ENCODE assay signal across 8 cellular contexts in the genomic region with DNA sequence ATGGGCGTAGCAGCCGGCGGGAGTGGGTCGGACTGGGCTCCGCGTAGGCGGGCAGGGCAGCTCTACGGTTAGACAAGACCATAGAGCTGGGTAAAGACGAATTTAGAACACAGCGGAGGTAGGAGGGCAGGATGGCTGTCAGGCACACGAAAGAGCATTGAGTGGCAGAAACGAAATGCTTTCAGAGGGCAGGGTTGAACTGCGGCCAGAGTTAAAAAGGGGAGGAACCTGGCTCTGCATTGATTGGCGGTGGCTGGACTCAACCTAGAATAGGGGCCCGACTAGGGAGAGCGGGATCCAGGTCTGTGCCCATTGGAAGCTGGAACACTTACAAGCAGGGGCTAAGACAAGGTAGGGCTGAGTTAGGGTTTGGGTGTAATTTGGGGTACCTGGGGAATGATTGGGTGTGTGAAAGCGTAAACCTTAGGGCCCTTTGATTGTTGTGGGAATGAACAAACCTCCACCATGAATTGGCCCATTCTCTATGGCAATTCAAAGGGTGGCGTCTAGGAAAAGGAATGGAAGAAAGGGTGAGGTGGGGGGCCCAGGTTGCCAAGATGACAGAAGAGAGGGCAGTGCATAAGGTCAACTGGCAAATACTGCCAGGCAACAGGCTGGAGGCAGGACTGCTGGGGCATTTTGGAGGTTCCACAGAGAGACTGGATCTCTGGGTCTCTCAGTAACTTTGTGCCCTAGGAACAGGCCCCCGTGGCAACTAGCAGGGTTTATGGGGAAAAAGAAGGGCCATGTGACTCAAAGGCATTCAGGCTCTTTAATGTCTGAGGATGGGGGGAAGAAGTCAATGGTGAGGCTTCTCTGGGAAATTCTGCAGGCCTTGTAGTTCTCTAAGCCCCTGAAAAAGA. TPM values are rescaled to one million over a fixed set of nuclear protein-coding genes. Genes with fewer than 3 reads are reported as not detected.
DNase-seq lines count a peak whose midpoint lies in the region; ATAC-seq and TF ChIP-seq lines count a peak whose summit lies in the region.

No MANE protein-coding gene starts in this region.

- intact Hi-C loops in Right ventricle myocardium inferior (cut with DNase I) = loop anchor here (10.0 kb wide), 3 partner anchors 144 to 374 kb away; a partner anchor contains a TSS
- intact Hi-C loops in uterus (cut with DNase I; ENCODE audit: low total_unique reads) = no loop called here

- TF ChIP-seq CTCF in cardiac muscle cell (IDR thresholded peaks at IDR 0.05; ENCODE audit: low read depth, low read length) = no peak
- no peak for TF ChIP-seq CTCF in astrocyte of the spinal cord (IDR thresholded peaks at IDR 0.05; ENCODE audit: low read depth, low read length)
- no peak for TF ChIP-seq CTCF in uterus (IDR thresholded peaks at IDR 0.05)

- peak in 1 of 2 donors; percentile 11 for TF ChIP-seq POLR2A in uterus (IDR thresholded peaks at IDR 0.05)

- H3K27me3 Mint-ChIP-seq in memory B cell = no peaks in the 10 kb centered on the region

- H3K4me1 ChIP-seq in cardiac muscle cell (ENCODE audit: low read depth) = no peaks in the 10 kb centered on the region
- no peaks in the 10 kb centered on the region for H3K4me1 ChIP-seq in uterus

- peak overlapping the region; percentile 16 for H3K4me3 ChIP-seq in cardiac muscle cell
- H3K4me3 ChIP-seq in astrocyte of the spinal cord (ENCODE audit: low read depth, low read length) = peak overlapping the region; percentile 35
- peak overlapping the region; percentile 19 to 25 for H3K4me3 ChIP-seq in uterus

- in situ Hi-C loops in astrocyte of the spinal cord (cut with HindIII; ENCODE audit: low sequenced_read_pairs) = no loop called here

- no peak for DNase-seq in cardiac muscle cell (ENCODE audit: low read depth in 1 of 2, low spot score in 1 of 2)
- DNase-seq in Right ventricle myocardium inferior (ENCODE audit: missing footprints) = no peak
- DNase-seq in astrocyte of the spinal cord (ENCODE audit: low read depth, low spot score) = no peak
- no peak for DNase-seq in memory B cell (ENCODE audit: low spot score in 2 of 2)
- no peak for DNase-seq in uterus
- no peak for DNase-seq in medulla oblongata (ENCODE audit: extremely low spot score)
- DNase-seq in NCI-H2171 (lab: John Stamatoyannopoulos, UW) = no peak

- peak overlapping the region; percentile 89 for H3K27ac Mint-ChIP-seq in memory B cell

- H3K27me3 ChIP-seq in cardiac muscle cell = no peaks in the 10 kb centered on the region
- no peaks in the 10 kb centered on the region for H3K27me3 ChIP-seq in uterus

- H3K9me3 ChIP-seq in cardiac muscle cell (ENCODE audit: low read depth) (no peaks in the 10 kb centered on the region), uterus (no peaks in the 10 kb centered on the region)

- H3K4me3 Mint-ChIP-seq in memory B cell = peak overlapping the region; percentile 90

- H3K36me3 ChIP-seq in cardiac muscle cell (peaks cover 3% of the 10 kb centered on the region), uterus (no peaks in the 10 kb centered on the region)

- peak overlapping the region; percentile 79 for H3K27ac ChIP-seq in cardiac muscle cell
- peak overlapping the region; percentile 59 to 75 for H3K27ac ChIP-seq in uterus

- ATAC-seq in Right ventricle myocardium inferior (no peak), memory B cell (ENCODE audit: low read depth) (no peak), HG02970 (IDR thresholded peaks at IDR 0.05; ENCODE audit: low FRiP score, unreplicated experiment) (no peak)

- no peaks in the 10 kb centered on the region for H3K9me3 Mint-ChIP-seq in memory B cell

- peaks cover 12% of the 10 kb centered on the region for H3K36me3 Mint-ChIP-seq in memory B cell

- H3K4me1 Mint-ChIP-seq in memory B cell = peaks cover 19% of the 10 kb centered on the region

RNA-seq across cellular contexts. Expression of a gene that starts 0.9 kb away (rescaled TPM):
- total RNA-seq in cardiac muscle cell = 36.6 and 39.4 TPM in 2 replicates
- polyA plus RNA-seq in cardiac muscle cell = 20.6 and 32.3 TPM in 2 replicates
- 19.3 TPM for total RNA-seq in Right ventricle myocardium inferior
- total RNA-seq in uterus = 10 to 100 TPM; 18.2 to 34.2 (median 25.6) TPM

RNA-seq across cellular contexts. Expression of a gene that starts 7.7 kb away (rescaled TPM):
- 84.0 and 86.9 TPM in 2 replicates for total RNA-seq in cardiac muscle cell
- 128 and 151 TPM in 2 replicates for polyA plus RNA-seq in cardiac muscle cell
- total RNA-seq in Right ventricle myocardium inferior = 86.4 TPM
- total RNA-seq in uterus = 100 to 1,000 TPM in 2 of 4 donors, 10 to 100 TPM in 2; 58.2 to 900 (median 216) TPM

RNA-seq across cellular contexts. Expression of a gene that starts 21.5 kb away (rescaled TPM):
- total RNA-seq in cardiac muscle cell = 0.07 and 0.09 TPM in 2 replicates
- 0.13 TPM in 1 of 2 replicates, not detected in the other for polyA plus RNA-seq in cardiac muscle cell
- total RNA-seq in Right ventricle myocardium inferior = 3.7 TPM
- total RNA-seq in uterus = 1 to 10 TPM in 2 of 4 donors, under 1 TPM in 1, not detected in 1; 0.51 to 2.0 (median 1.7) TPM

RNA-seq across cellular contexts. Expression of a gene that starts 31.6 kb away (rescaled TPM):
- total RNA-seq in cardiac muscle cell (1.8 and 2.0 TPM in 2 replicates), Right ventricle myocardium inferior (11.1 TPM), uterus (1 to 10 TPM in 2 of 4 donors, not detected in 2; 1.2 to 1.5 TPM)
- 10.8 and 12.6 TPM in 2 replicates for polyA plus RNA-seq in cardiac muscle cell
